In genomic region chr11:120630100-120630499, GRCh38 we compare ENCODE assay signal across 19 cellular contexts.
DNase-seq lines count a peak whose midpoint lies in the region; ATAC-seq, FAIRE-seq and TF ChIP-seq lines count a peak whose summit lies in the region.
"Had no signal": no experiment of that assay in that cellular context is flagged by ENCODE, and none has a peak within 500 bp of the region (broad histone marks: within the 10 kb centered on the region; RNA-seq: fewer than 3 reads in every experiment).

No MANE protein-coding gene starts in this region.

- H3K9me3 ChIP-seq in HepG2 (ENCODE audit: low read length), result no peaks in the 10 kb centered on the region
- H3K9me3 ChIP-seq in right lobe of liver, result no peaks in the 10 kb centered on the region
- no peaks in the 10 kb centered on the region for H3K9me3 ChIP-seq in Caco-2
- H3K9me3 ChIP-seq: HAP-1 had no signal

- POLR2A ChIA-PET in HepG2 (lab: Yijun Ruan, JAX), result no interaction called here
- POLR2A ChIA-PET in Caco-2 (lab: Charles Lee), result no interaction called here

- TF ChIP-seq EP300 in HepG2 (IDR thresholded peaks at IDR 0.05; ENCODE audit: low read depth in 2 of 2, low read length in 2 of 2) (no peak), HepG2 (CRISPR knock-in tag; IDR thresholded peaks at IDR 0.05; ENCODE audit: borderline replicate concordance) (no peak)

- H3K4me2 ChIP-seq in HepG2 (ENCODE audit: low read depth, low read length), result no peak overlapping the region

- H3K27me3 Mint-ChIP-seq in neural crest cell (ENCODE audit: low read depth) (peaks cover 10% of the 10 kb centered on the region), Caco-2 (ENCODE audit: insufficient read depth, unreplicated experiment) (peaks cover 2% of the 10 kb centered on the region)

- H3K4me3 Mint-ChIP-seq in neural crest cell (no peak overlapping the region), Caco-2 (ENCODE audit: unreplicated experiment) (no peak overlapping the region)
- H3K4me3 Mint-ChIP-seq: CD4-positive, alpha-beta T cell; IgD-negative memory B cell had no signal

- H3K4me3 ChIP-seq in HepG2 (replicated peaks in 1 of 3; ENCODE audit: insufficient read depth in 1 of 3, low read depth in 2 of 3, low read length in 3 of 3), result no peak overlapping the region
- H3K4me3 ChIP-seq in right lobe of liver, result no peak overlapping the region
- no peak overlapping the region for H3K4me3 ChIP-seq in Caco-2 (ENCODE audit: low read depth, low read length)
- H3K4me3 ChIP-seq: GM23248, HAP-1 had no signal

- no peak for TF ChIP-seq POLR2A in HepG2 (IDR thresholded peaks at IDR 0.05; ENCODE audit: insufficient read depth in 1 of 2, low read depth in 2 of 2, low read length in 2 of 2)
- no peak for TF ChIP-seq POLR2A in right lobe of liver (IDR thresholded peaks at IDR 0.05)

- no peak overlapping the region for H3K9ac ChIP-seq in HepG2 (ENCODE audit: insufficient read depth, low read depth, low read length)
- H3K9ac ChIP-seq: GM23248 had no signal

- BruUV-seq in HepG2 (replicated peaks; lab: Mats Ljungman, UMichigan) (no TSS peak), Caco-2 (replicated peaks; lab: Mats Ljungman, UMichigan) (no TSS peak)

- FAIRE-seq in HepG2 (lab: Jason Lieb, UNC), result no peak
- FAIRE-seq: GM12891, HTR-8/SVneo had no signal

- DNase-seq in HepG2 (ENCODE audit: low spot score) (no peak), right lobe of liver (no peak), NCI-H69 (lab: John Stamatoyannopoulos, UW) (peak; percentile 12), neural crest cell (ENCODE audit: low read depth, low spot score) (no peak), mesenteric fat pad (ENCODE audit: low spot score) (no peak), Caco-2 (no peak)
- DNase-seq: 8988T; CD4-positive, alpha-beta T cell; DMS153; DMS79; GF-D8; GM23248; KBM-7 had no signal

- no peak overlapping the region for H2AFZ ChIP-seq in HepG2 (ENCODE audit: low read length)
- H2AFZ ChIP-seq: GM23248 had no signal

- H3K4me1 ChIP-seq in HepG2 (ENCODE audit: insufficient read depth, low read length), result no peaks in the 10 kb centered on the region
- H3K4me1 ChIP-seq in right lobe of liver, result no peaks in the 10 kb centered on the region
- H3K4me1 ChIP-seq in Caco-2, result peaks cover 9% of the 10 kb centered on the region; the same call in 1 of the 2 replicates
- H3K4me1 ChIP-seq: HAP-1 had no signal

- WGBS in HepG2 (ENCODE audit: low lambda C conversion rate), result 6% methylated on average over 2 of the region's 2 CpGs
- WGBS in right lobe of liver (ENCODE audit: insufficient coverage, low coverage, low lambda C conversion rate, missing lambda C conversion rate), result 61% methylated on average over 2 of the region's 2 CpGs

- ATAC-seq in HepG2, result no peak
- ATAC-seq in right lobe of liver, result no peak
- ATAC-seq in HG02623 (IDR thresholded peaks at IDR 0.05; ENCODE audit: unreplicated experiment), result no peak

- intact Hi-C loops in HepG2 (cut with micrococcal nuclease; ENCODE audit: unreplicated experiment) (no loop called here), right lobe of liver (cut with DNase I) (no loop called here), Caco-2 (cut with micrococcal nuclease; ENCODE audit: unreplicated experiment) (loop anchor here (5.0 kb wide), 1 partner anchor 57 kb away; no protein-coding TSS in a partner anchor)

- H3K36me3 Mint-ChIP-seq in neural crest cell (ENCODE audit: low read depth) (no peaks in the 10 kb centered on the region), Caco-2 (ENCODE audit: insufficient read depth, unreplicated experiment) (no peaks in the 10 kb centered on the region)
- H3K36me3 Mint-ChIP-seq: IgD-negative memory B cell had no signal

- TF ChIP-seq CTCF in HepG2 (CRISPR knock-in tag; IDR thresholded peaks at IDR 0.05), result no peak
- TF ChIP-seq CTCF in right lobe of liver (IDR thresholded peaks at IDR 0.05), result no peak
- TF ChIP-seq CTCF in neural crest cell (conservative IDR thresholded peaks at IDR 0.05), result no peak
- no peak for TF ChIP-seq CTCF in Caco-2 (IDR thresholded peaks at IDR 0.05; ENCODE audit: insufficient read depth in 1 of 2, low read depth in 1 of 2, low read length in 1 of 2, severe bottlenecking in 1 of 2, unreplicated experiment in 1 of 2)

- CTCF ChIA-PET in HepG2 (lab: Yijun Ruan, JAX; ENCODE audit: low intra/inter-chr PET ratio, low total read pairs), result no interaction called here
- CTCF ChIA-PET in Caco-2 (lab: Charles Lee), result no interaction called here

- no peak for TF ChIP-seq RAD21 in HepG2 (CRISPR knock-in tag; IDR thresholded peaks at IDR 0.05)

- H3K9me3 Mint-ChIP-seq in neural crest cell, result no peaks in the 10 kb centered on the region
- H3K9me3 Mint-ChIP-seq in Caco-2 (ENCODE audit: unreplicated experiment), result no peaks in the 10 kb centered on the region
- H3K9me3 Mint-ChIP-seq: CD4-positive, alpha-beta T cell; IgD-negative memory B cell had no signal

- H4K20me1 ChIP-seq in HepG2 (ENCODE audit: insufficient read depth, low read length), result no peaks in the 10 kb centered on the region

- in situ Hi-C loops in HepG2 (cut with HindIII; ENCODE audit: extremely low pct_ligation_motif_present, low pct_unique_long_range_greater_than_20kb), result no loop called here

- H3K27me3 ChIP-seq in HepG2 (ENCODE audit: control insufficient read depth in 1 of 2, insufficient read depth in 2 of 2, low read length in 2 of 2) (peaks cover 4 to 19% of the 10 kb centered on the region in 2 experiments; a peak in 2 of 5 replicates), right lobe of liver (no peaks in the 10 kb centered on the region), Caco-2 (replicated peaks; ENCODE audit: control insufficient read depth, insufficient read depth, low read length) (no peaks in the 10 kb centered on the region)

- H3K27ac ChIP-seq in HepG2 (ENCODE audit: extremely low read length, insufficient read depth, low read length) (no peak overlapping the region), right lobe of liver (no peak overlapping the region)
- H3K27ac ChIP-seq: C4-2B, GM23248 had no signal

- no peaks in the 10 kb centered on the region for H3K79me2 ChIP-seq in HepG2 (ENCODE audit: insufficient read depth, low read length)

- H3K27ac Mint-ChIP-seq in neural crest cell (ENCODE audit: unreplicated experiment) (peak overlapping the region; percentile 6), Caco-2 (ENCODE audit: unreplicated experiment) (no peak overlapping the region)
- H3K27ac Mint-ChIP-seq: CD4-positive, alpha-beta T cell; IgD-negative memory B cell had no signal

- H3K4me1 Mint-ChIP-seq in neural crest cell, result peaks cover 15% of the 10 kb centered on the region
- H3K4me1 Mint-ChIP-seq in Caco-2 (ENCODE audit: low read depth, unreplicated experiment), result no peaks in the 10 kb centered on the region
- H3K4me1 Mint-ChIP-seq: IgD-negative memory B cell had no signal

- H3K36me3 ChIP-seq in HepG2 (replicated peaks in 1 of 2; ENCODE audit: control insufficient read depth in 1 of 2, insufficient read depth in 2 of 2, low read length in 2 of 2) (no peaks in the 10 kb centered on the region), right lobe of liver (no peaks in the 10 kb centered on the region), Caco-2 (ENCODE audit: control insufficient read depth, insufficient read depth, low read length) (no peaks in the 10 kb centered on the region)
- H3K36me3 ChIP-seq: HAP-1 had no signal

TF ChIP-seq in HepG2, 621 proteins besides CTCF, POLR2A, EP300 and RAD21:
- TF ChIP-seq NFE2 (CRISPR knock-in tag; IDR thresholded peaks at IDR 0.05), result no peak
- TF ChIP-seq ZNF382 (CRISPR knock-in tag; IDR thresholded peaks at IDR 0.05; ENCODE audit: borderline replicate concordance), result no peak
- TF ChIP-seq MNT (IDR thresholded peaks at IDR 0.05), result peak; percentile 13; the same call in 1 of the 2 replicates
- TF ChIP-seq ZNF354B (CRISPR knock-in tag; IDR thresholded peaks at IDR 0.05), result no peak
- TF ChIP-seq CC2D1A (CRISPR knock-in tag; IDR thresholded peaks at IDR 0.05), result no peak
